ENCODE assay signal across 8 cellular contexts in genomic region chr1:156295391-156295947, GRCh38. TPM values are rescaled to one million over a fixed set of nuclear protein-coding genes. Genes with fewer than 3 reads are reported as not detected.
DNase-seq lines count a peak whose midpoint lies in the region; ATAC-seq and TF ChIP-seq lines count a peak whose summit lies in the region.

GLMP (minus strand) TSS chr1:156295679; CDS start chr1:156295645, 34 bp downstream.

- H3K4me1 Mint-ChIP-seq in activated CD4-positive, alpha-beta memory T cell treated with anti-CD3 and anti-CD28 coated beads, Interleukin-2, amount 10 ng/mL, durations not matched to agents 7 days and 5 days = peaks cover 19% of the 10 kb centered on the region

- H3K4me1 ChIP-seq in liver (ENCODE audit: control insufficient read depth in 4 of 4, insufficient read depth in 4 of 4, low read length in 3 of 4) = peaks cover 16 to 54% (median 49%) of the 10 kb centered on the region in 4 donors

- peaks cover 0 to 3% (median 1%) of the 10 kb centered on the region in 4 donors for H3K36me3 ChIP-seq in liver (ENCODE audit: control insufficient read depth in 4 of 4, insufficient read depth in 3 of 4, low read depth in 1 of 4, low read length in 3 of 4)

- peaks cover 7% of the 10 kb centered on the region for H3K36me3 Mint-ChIP-seq in activated CD4-positive, alpha-beta memory T cell treated with anti-CD3 and anti-CD28 coated beads, Interleukin-2, amount 10 ng/mL, durations not matched to agents 7 days and 5 days (ENCODE audit: low read depth)

- TF ChIP-seq RAD21 in liver (IDR thresholded peaks at IDR 0.05) = no peak

- ATAC-seq in GM21529 (IDR thresholded peaks at IDR 0.05; ENCODE audit: unreplicated experiment) (peak; percentile 49), HG03460 (IDR thresholded peaks at IDR 0.05; ENCODE audit: unreplicated experiment) (no peak)

- no peaks in the 10 kb centered on the region for H3K9me3 Mint-ChIP-seq in activated CD4-positive, alpha-beta memory T cell treated with anti-CD3 and anti-CD28 coated beads, Interleukin-2, amount 10 ng/mL, durations not matched to agents 7 days and 5 days

- H3K9me3 ChIP-seq in liver (ENCODE audit: control insufficient read depth in 4 of 4, low read length in 3 of 4) = no peaks in the 10 kb centered on the region

- peak within 1 kb of the TSS; percentile 88 for H3K4me3 Mint-ChIP-seq in activated CD4-positive, alpha-beta memory T cell treated with anti-CD3 and anti-CD28 coated beads, Interleukin-2, amount 10 ng/mL, durations not matched to agents 7 days and 5 days

- no peaks in the 10 kb centered on the region for H3K27me3 Mint-ChIP-seq in activated CD4-positive, alpha-beta memory T cell treated with anti-CD3 and anti-CD28 coated beads, Interleukin-2, amount 10 ng/mL, durations not matched to agents 7 days and 5 days

- H3K4me3 ChIP-seq in AG09309 (ENCODE audit: control insufficient read depth, low read depth, low read length) = peak within 1 kb of the TSS; percentile 98
- H3K4me3 ChIP-seq in liver (ENCODE audit: low read depth in 1 of 3, low read length in 3 of 3) = peak within 1 kb of the TSS; percentile 75 to 92 (median 91)

- CTCF ChIA-PET in activated CD4-positive, alpha-beta memory T cell treated with anti-CD3 and anti-CD28 coated beads, Interleukin-2, amount 10 ng/mL, durations not matched to agents 7 days and 5 days (lab: Charles Lee) = interaction anchor here (0.6 to 1.1 kb wide), 2 partner anchors 13 to 22 kb away, joined by 6 to 10 read pairs; partner anchors contain the start of gene SMG5

- POLR2A ChIA-PET in activated CD4-positive, alpha-beta memory T cell treated with anti-CD3 and anti-CD28 coated beads, Interleukin-2, amount 10 ng/mL, durations not matched to agents 7 days and 5 days (lab: Charles Lee) = interaction anchor here (1.0 to 3.5 kb wide), 4 partner anchors 9 to 16 kb away, joined by 3 to 67 read pairs (median 4); partner anchors contain the start of genes SMG5 and TMEM79

- H3K27ac Mint-ChIP-seq in activated CD4-positive, alpha-beta memory T cell treated with anti-CD3 and anti-CD28 coated beads, Interleukin-2, amount 10 ng/mL, durations not matched to agents 7 days and 5 days = peak within 1 kb of the TSS; percentile 77

- under 1% methylated on average over 17 of the region's 17 CpGs for WGBS in liver

- peak within 1 kb of the TSS; percentile 52 to 70 for H3K9ac ChIP-seq in liver (ENCODE audit: low read depth in 1 of 2, low read length in 2 of 2)

- no peaks in the 10 kb centered on the region for H3K27me3 ChIP-seq in liver (ENCODE audit: control insufficient read depth in 4 of 4, insufficient read depth in 4 of 4, low read length in 3 of 4)

- TF ChIP-seq CTCF in AG09309 (IDR thresholded peaks at IDR 0.05; ENCODE audit: control insufficient read depth, insufficient read depth, low read depth, low read length, missing control alignments) (no peak), liver (IDR thresholded peaks at IDR 0.05; ENCODE audit: low read depth, low read length, missing input control) (no peak)

- DNase-seq in AG09309 (ENCODE audit: low read depth) = no peak
- peak; percentile 99 for DNase-seq in NCI-H345 treated with DMSO at 0.1 percent for 48 hours (lab: John Stamatoyannopoulos, UW; ENCODE audit: unreplicated experiment)
- peak; percentile 74 for DNase-seq in activated CD4-positive, alpha-beta memory T cell treated with anti-CD3 and anti-CD28 coated beads, Interleukin-2, amount 10 ng/mL, durations not matched to agents 7 days and 5 days
- peak; percentile 53 for DNase-seq in effector CD4-positive, alpha-beta T cell
- DNase-seq in stimulated activated CD4-positive, alpha-beta T cell treated with anti-CD3 and anti-CD28 coated beads, Interleukin-2, amount 100 ng/mL, for 48 hours = peak; percentile 33 to 50

- H3K27ac ChIP-seq in liver (ENCODE audit: low read depth in 1 of 2, low read length in 2 of 2) = peak within 1 kb of the TSS in 1 of 2 donors; percentile 49

TF ChIP-seq in liver, 16 proteins besides CTCF, POLR2A, EP300 and RAD21:
- TF ChIP-seq EGR1 (IDR thresholded peaks at IDR 0.05; ENCODE audit: low read depth in 2 of 2) (peak in 1 of 2 donors; percentile 14), MAX (IDR thresholded peaks at IDR 0.05) (peak; percentile 23), JUND (IDR thresholded peaks at IDR 0.05) (no peak), TAF1 (conservative IDR thresholded peaks at IDR 0.05) (no peak), SP1 (IDR thresholded peaks at IDR 0.05) (no peak), ZBTB33 (IDR thresholded peaks at IDR 0.05) (peak; percentile 70), GABPA (IDR thresholded peaks at IDR 0.05 in 1 of 2, conservative IDR thresholded peaks at IDR 0.05 in 1 of 2) (peak in 1 of 2 donors; percentile 48), ATF3 (IDR thresholded peaks at IDR 0.05) (no peak), YY1 (IDR thresholded peaks at IDR 0.05) (peak; percentile 37), FOXA1 (IDR thresholded peaks at IDR 0.05) (no peak), FOXA2 (IDR thresholded peaks at IDR 0.05) (no peak), NR2F2 (IDR thresholded peaks at IDR 0.05) (no peak), HNF4A (conservative IDR thresholded peaks at IDR 0.05) (peak in 1 of 2 donors; percentile 29), RXRA (IDR thresholded peaks at IDR 0.05) (peak in 1 of 2 donors; percentile 21), HNF4G (IDR thresholded peaks at IDR 0.05) (no peak), REST (IDR thresholded peaks at IDR 0.05) (peak; percentile 20)
TF ChIP-seq in liver: peak in this region for 8.

RNA-seq across cellular contexts. Expression of gene GLMP, which starts in this region (rescaled TPM):
- total RNA-seq in activated CD4-positive, alpha-beta memory T cell treated with anti-CD3 and anti-CD28 coated beads, Interleukin-2, amount 10 ng/mL, durations not matched to agents 7 days and 5 days = 10 to 100 TPM; 36.8 to 39.4 TPM
- 10 to 100 TPM; 26.5 to 30.0 TPM for total RNA-seq in liver
- 10 to 100 TPM; 47.9 to 51.4 TPM for polyA plus RNA-seq in liver
